In the genomic region with DNA sequence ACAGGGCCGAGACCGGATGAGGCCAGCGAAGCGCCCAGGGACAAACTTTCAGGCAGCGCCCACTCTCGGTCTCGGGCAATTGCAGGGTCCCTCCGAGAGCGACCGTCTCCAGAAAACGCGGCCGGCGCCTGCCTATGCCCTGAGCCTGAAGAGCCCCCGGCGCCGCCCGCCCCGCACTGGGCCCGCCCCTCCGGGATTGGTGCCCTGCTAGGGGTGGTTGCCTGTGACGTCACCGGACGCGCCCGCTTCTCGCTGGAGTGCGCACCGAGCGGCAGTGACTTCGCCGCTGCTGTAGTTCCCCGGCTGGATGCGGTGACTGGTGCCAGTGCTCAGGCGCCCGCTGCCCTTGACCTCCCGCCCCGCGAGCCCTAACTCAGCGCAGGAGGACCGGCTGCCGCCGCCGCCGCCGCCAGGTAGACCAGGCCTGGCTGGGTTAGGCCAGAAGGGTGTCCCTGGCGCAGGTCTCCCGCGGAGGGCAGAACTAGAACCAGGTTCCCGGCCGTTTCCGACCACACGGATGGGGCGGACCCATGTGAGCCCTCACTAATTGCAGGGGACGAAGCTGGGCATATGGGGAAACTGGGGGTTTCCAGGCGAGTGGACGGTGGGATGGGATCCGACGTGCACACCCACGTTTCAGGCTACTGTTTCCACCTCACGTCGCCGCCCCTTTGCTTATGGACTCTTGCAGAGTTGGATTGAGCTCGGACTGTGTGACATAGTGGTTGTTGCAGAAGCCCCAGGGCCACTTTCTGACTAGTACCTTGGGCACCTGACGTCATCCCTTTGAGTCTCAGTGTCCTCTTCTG, we compare ENCODE assay signal across 8 cellular contexts. TPM values are rescaled to one million over a fixed set of nuclear protein-coding genes. Genes with fewer than 3 reads are reported as not detected.
DNase-seq lines count a peak whose midpoint lies in the region; ATAC-seq and TF ChIP-seq lines count a peak whose summit lies in the region.
"Not testable (repeated sequence)": the region's sequence is repeated elsewhere in the genome, so short reads cannot be mapped to it uniquely, and the experiment has no call there.

No MANE protein-coding gene starts in this region.

- peak overlapping the region; percentile 86 for H3K27ac Mint-ChIP-seq in Caco-2 (ENCODE audit: unreplicated experiment)
- H3K27ac Mint-ChIP-seq in T-helper 2 cell treated with Interferon-gamma antibody and Interleukin-4, amounts not matched to agents 5 μg/mL and 100 μg/mL, for 36 hours: peak overlapping the region; percentile 69

- not testable (repeated sequence) for H3K4me1 ChIP-seq in Caco-2

- H3K27ac ChIP-seq in angular gyrus (ENCODE audit: low read depth, low read length): peak overlapping the region; percentile 45
- H3K27ac ChIP-seq in neural cell (ENCODE audit: low read length): not testable (repeated sequence)

- peak overlapping the region; percentile 78 for H3K4me3 Mint-ChIP-seq in Caco-2 (ENCODE audit: unreplicated experiment)
- peak overlapping the region; percentile 80 for H3K4me3 Mint-ChIP-seq in T-helper 2 cell treated with Interferon-gamma antibody and Interleukin-4, amounts not matched to agents 5 μg/mL and 100 μg/mL, for 36 hours

- not testable (repeated sequence) for H3K9me3 ChIP-seq in Caco-2; neural cell (ENCODE audit: low read length)

- not testable (repeated sequence) for H3K4me1 Mint-ChIP-seq in Caco-2 (ENCODE audit: low read depth, unreplicated experiment)
- peaks cover 11% of the 10 kb centered on the region for H3K4me1 Mint-ChIP-seq in T-helper 2 cell treated with Interferon-gamma antibody and Interleukin-4, amounts not matched to agents 5 μg/mL and 100 μg/mL, for 36 hours (ENCODE audit: low read depth)

- not testable (repeated sequence) for H3K27me3 Mint-ChIP-seq in Caco-2 (ENCODE audit: insufficient read depth, unreplicated experiment)
- H3K27me3 Mint-ChIP-seq in T-helper 2 cell treated with Interferon-gamma antibody and Interleukin-4, amounts not matched to agents 5 μg/mL and 100 μg/mL, for 36 hours (ENCODE audit: low read depth): peaks cover 28% of the 10 kb centered on the region

- TF ChIP-seq CTCF in Caco-2 (IDR thresholded peaks at IDR 0.05; ENCODE audit: insufficient read depth in 1 of 2, low read depth in 1 of 2, low read length in 1 of 2, severe bottlenecking in 1 of 2, unreplicated experiment in 1 of 2); neural cell (IDR thresholded peaks at IDR 0.05; ENCODE audit: poor library complexity, severe bottlenecking): not testable (repeated sequence)

- intact Hi-C loops in Caco-2 (cut with micrococcal nuclease; ENCODE audit: unreplicated experiment); head of caudate nucleus (cut with DNase I): not testable (repeated sequence)

- not testable (repeated sequence) for H3K79me2 ChIP-seq in neural cell (replicated peaks; ENCODE audit: insufficient read depth, low read length)

- CTCF ChIA-PET in Caco-2 (lab: Charles Lee): interaction anchor here (1.0 to 1.9 kb wide), 3 partner anchors 18 to 164 kb away, joined by 3 to 22 read pairs (median 4); partner anchors contain the start of gene ADRA2B

- H3K9me2 ChIP-seq in neural cell (ENCODE audit: insufficient read depth, low read length): not testable (repeated sequence)

- not testable (repeated sequence) for TF ChIP-seq EP300 in neural cell (conservative IDR thresholded peaks at IDR 0.05; ENCODE audit: poor library complexity, severe bottlenecking)

- not testable (repeated sequence) for H4K20me1 ChIP-seq in neural cell (ENCODE audit: insufficient read depth)

- POLR2A ChIA-PET in Caco-2 (lab: Charles Lee): not testable (repeated sequence)

- TF ChIP-seq RAD21 in neural cell (conservative IDR thresholded peaks at IDR 0.05): not testable (repeated sequence)

- not testable (repeated sequence) for H3F3A ChIP-seq in neural cell (ENCODE audit: insufficient read depth, low read length, poor library complexity, severe bottlenecking)

- H3K9me3 Mint-ChIP-seq in Caco-2 (ENCODE audit: unreplicated experiment); T-helper 2 cell treated with Interferon-gamma antibody and Interleukin-4, amounts not matched to agents 5 μg/mL and 100 μg/mL, for 36 hours: not testable (repeated sequence)

- DNase-seq in Caco-2 (peak; percentile 94 to 96), head of caudate nucleus (peak; percentile 96 to 100 (median 99))
- DNase-seq in T-helper 2 cell treated with Interferon-gamma antibody and Interleukin-4, amounts not matched to agents 5 μg/mL and 100 μg/mL, for 36 hours (ENCODE audit: low spot score): peak; percentile 97
- peak; percentile 93 to 94 for DNase-seq in stimulated activated CD8-positive, alpha-beta memory T cell treated with anti-CD3 and anti-CD28 coated beads, Interleukin-4, amount 100 ng/mL, for 4 hours (ENCODE audit: low read depth in 2 of 2, low spot score in 1 of 2)

- not testable (repeated sequence) for H3K4me2 ChIP-seq in neural cell (ENCODE audit: low read length)

- not testable (repeated sequence) for BruUV-seq in Caco-2 (replicated peaks; lab: Mats Ljungman, UMichigan)

- H2AFZ ChIP-seq in neural cell (ENCODE audit: low read depth, low read length): not testable (repeated sequence)

- not testable (repeated sequence) for H3K27me3 ChIP-seq in Caco-2 (replicated peaks; ENCODE audit: control insufficient read depth, insufficient read depth, low read length); neural cell (ENCODE audit: insufficient read depth, low read depth, low read length)

- ATAC-seq in GM21390 (IDR thresholded peaks at IDR 0.05; ENCODE audit: unreplicated experiment) (peak; percentile 99), HG03457 (IDR thresholded peaks at IDR 0.05; ENCODE audit: unreplicated experiment) (peak; percentile 92)

- H3K36me3 ChIP-seq in Caco-2 (ENCODE audit: control insufficient read depth, insufficient read depth, low read length); neural cell (ENCODE audit: insufficient read depth, low read length): not testable (repeated sequence)

- H3K9ac ChIP-seq in neural cell (ENCODE audit: low read length): peak overlapping the region; percentile 50

- H3K36me3 Mint-ChIP-seq in Caco-2 (ENCODE audit: insufficient read depth, unreplicated experiment); T-helper 2 cell treated with Interferon-gamma antibody and Interleukin-4, amounts not matched to agents 5 μg/mL and 100 μg/mL, for 36 hours (ENCODE audit: low read depth): not testable (repeated sequence)

- H3K4me3 ChIP-seq in Caco-2 (ENCODE audit: low read depth, low read length) (peak overlapping the region; percentile 52), neural cell (ENCODE audit: low read length) (peak overlapping the region; percentile 60)

RNA-seq across cellular contexts. Expression of gene ANKRD36C, which starts 18.9 kb away (rescaled TPM):
- total RNA-seq in Caco-2 (2022): 22.6 and 28.8 TPM in 2 replicates
- 76.9 and 90.3 TPM in 2 replicates for polyA plus RNA-seq in neural cell
- 489 and 606 TPM in 2 replicates for polyA minus RNA-seq in neural cell

RNA-seq across cellular contexts. Expression of gene GPAT2, which starts 24.2 kb away (rescaled TPM):
- total RNA-seq in Caco-2 (2022): not detected in 2 replicates
- polyA plus RNA-seq in neural cell: not detected in 2 replicates
- not detected in 2 replicates for polyA minus RNA-seq in neural cell
